11 cellular contexts compared by ENCODE assay signal in the genomic region with DNA sequence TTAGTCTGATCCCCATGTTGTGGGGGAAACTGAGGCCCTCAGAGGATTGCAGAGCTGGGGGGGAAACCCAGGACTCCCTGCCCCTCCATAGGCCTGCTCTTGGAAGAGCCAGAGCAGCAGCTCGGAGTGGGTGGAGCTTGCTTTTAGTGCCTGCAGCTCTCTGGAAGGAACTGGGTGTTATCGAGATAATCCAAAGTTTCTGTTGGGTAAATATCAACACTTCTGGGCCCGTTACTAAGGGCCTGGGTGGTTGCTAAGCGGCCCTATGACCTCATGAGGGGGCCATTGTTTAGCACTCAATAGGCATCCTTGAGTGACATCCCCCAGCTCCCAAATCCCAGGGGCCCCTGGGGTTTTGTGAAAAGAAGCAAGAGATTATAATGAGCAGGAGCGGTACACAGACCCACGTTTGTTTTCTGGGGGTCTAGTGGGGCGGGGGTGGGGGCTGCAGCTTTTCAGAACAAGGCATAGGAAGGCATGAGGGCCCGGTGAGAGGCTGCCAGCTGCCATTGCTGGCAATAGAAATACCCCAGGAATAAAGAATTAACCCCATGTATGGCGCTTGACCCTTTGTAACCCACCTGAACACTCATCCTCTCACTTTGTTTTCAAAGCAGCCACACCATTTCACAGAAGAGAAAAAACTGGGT. TPM values are rescaled to one million over a fixed set of nuclear protein-coding genes. Genes with fewer than 3 reads are reported as not detected.
A peak's percentile ranks its signal among the peaks of the same experiment; 100 is the strongest.
DNase-seq lines count a peak whose midpoint lies in the region; ATAC-seq, FAIRE-seq and TF ChIP-seq lines count a peak whose summit lies in the region.
"Had no signal": no experiment of that assay in that cellular context is flagged by ENCODE, and none has a peak within 500 bp of the region (broad histone marks: within the 10 kb centered on the region; RNA-seq: fewer than 3 reads in every experiment).

No MANE protein-coding gene starts in this region.

- TF ChIP-seq CTCF in type B pancreatic cell (conservative IDR thresholded peaks at IDR 0.05) (no peak), kidney (IDR thresholded peaks at IDR 0.05; ENCODE audit: borderline replicate concordance, extremely low read depth, insufficient read depth) (no peak)

- no peak overlapping the region for H3K9ac ChIP-seq in kidney (ENCODE audit: low read length in 2 of 2)

- no peak overlapping the region for H3K27ac Mint-ChIP-seq in type B pancreatic cell

- DNase-seq in cardiac septum (ENCODE audit: low spot score) (peak; percentile 50), Right ventricle myocardium superior (no peak), iPS-NIHi7 (ENCODE audit: extremely low spot score) (peak; percentile 78), type B pancreatic cell (ENCODE audit: extremely low spot score, unreplicated experiment) (peak; percentile 61), kidney (no peak), NCI-H1105 treated with DMSO at 0.1 percent for 48 hours (lab: John Stamatoyannopoulos, UW) (no peak)

- H3K27ac ChIP-seq in angular gyrus (ENCODE audit: low read depth, low read length): peak overlapping the region; percentile 3
- H3K27ac ChIP-seq in kidney (ENCODE audit: low read depth in 2 of 2, low read length in 2 of 2): no peak overlapping the region

- no peaks in the 10 kb centered on the region for H3K36me3 Mint-ChIP-seq in type B pancreatic cell

- H3K4me3 Mint-ChIP-seq in type B pancreatic cell: no peak overlapping the region
- H3K4me3 Mint-ChIP-seq: activated T-helper 1 cell treated with anti-CD3 and anti-CD28 coated beads, Interleukin-12 subunit alpha, Interleukin-12 subunit beta, Interleukin-2, Interleukin-4 antibody, amounts not matched to agents 30 ng/mL and 10 ng/mL and 1 ng/mL, durations not matched to agents 14 hours and 24 hours and 36 hours had no signal

- intact Hi-C loops in cardiac septum (cut with DNase I) (no loop called here), Right ventricle myocardium superior (cut with DNase I) (no loop called here), kidney (cut with DNase I) (no loop called here)

- no peak overlapping the region for H3K4me3 ChIP-seq in kidney (ENCODE audit: low read length in 2 of 2)

- no peaks in the 10 kb centered on the region for H3K4me1 Mint-ChIP-seq in type B pancreatic cell (ENCODE audit: unreplicated experiment)

- H3K9me3 ChIP-seq in kidney (ENCODE audit: control insufficient read depth in 1 of 2, low read length in 2 of 2): no peaks in the 10 kb centered on the region

- H3K27me3 Mint-ChIP-seq in type B pancreatic cell: peaks cover 23% of the 10 kb centered on the region

- no peaks in the 10 kb centered on the region for H3K36me3 ChIP-seq in kidney (ENCODE audit: control insufficient read depth in 1 of 2, insufficient read depth in 2 of 2, low read length in 2 of 2)

- ATAC-seq in Right ventricle myocardium superior (ENCODE audit: poor library complexity) (no peak), GM18861 (IDR thresholded peaks at IDR 0.05; ENCODE audit: unreplicated experiment) (no peak)

- no peaks in the 10 kb centered on the region for H3K4me1 ChIP-seq in kidney (ENCODE audit: control insufficient read depth in 1 of 2, insufficient read depth in 1 of 2, low read depth in 1 of 2, low read length in 2 of 2)

- H3K9me3 Mint-ChIP-seq in type B pancreatic cell: no peaks in the 10 kb centered on the region
- H3K9me3 Mint-ChIP-seq: activated T-helper 1 cell treated with anti-CD3 and anti-CD28 coated beads, Interleukin-12 subunit alpha, Interleukin-12 subunit beta, Interleukin-2, Interleukin-4 antibody, amounts not matched to agents 30 ng/mL and 10 ng/mL and 1 ng/mL, durations not matched to agents 14 hours and 24 hours and 36 hours had no signal

- FAIRE-seq in kidney (lab: Jason Lieb, UNC): no peak

RNA-seq across cellular contexts. Expression of gene ATP2B2, which starts 48.3 kb away (rescaled TPM):
- total RNA-seq in cardiac septum (0.13 TPM), Right ventricle myocardium superior (not detected), type B pancreatic cell (ENCODE audit: low replicate concordance) (0.31 and 0.76 TPM in 2 replicates), kidney (0.19 TPM)
- 0.22 TPM for polyA plus RNA-seq in kidney (ENCODE audit: insufficient read depth, low read depth, low replicate concordance)
- total RNA-seq: activated T-helper 1 cell treated with anti-CD3 and anti-CD28 coated beads, Interleukin-12 subunit alpha, Interleukin-12 subunit beta, Interleukin-2, Interleukin-4 antibody, amounts not matched to agents 30 ng/mL and 10 ng/mL and 1 ng/mL, durations not matched to agents 14 hours and 24 hours and 36 hours; LHCN-M2; mononuclear cell had no signal

Comparison
In these comparisons a context has a peak if more than half of its experiments do, and no peak if none do; other contexts are left out.
1. DNase-seq: peak in cardiac septum (single experiment), iPS-NIHi7 (single experiment) and type B pancreatic cell (single experiment); none in Right ventricle myocardium superior (single experiment), kidney (single experiment) and NCI-H1105 treated with DMSO at 0.1 percent for 48 hours (single experiment).